ENCODE assay signal across 16 cellular contexts in the genomic region with DNA sequence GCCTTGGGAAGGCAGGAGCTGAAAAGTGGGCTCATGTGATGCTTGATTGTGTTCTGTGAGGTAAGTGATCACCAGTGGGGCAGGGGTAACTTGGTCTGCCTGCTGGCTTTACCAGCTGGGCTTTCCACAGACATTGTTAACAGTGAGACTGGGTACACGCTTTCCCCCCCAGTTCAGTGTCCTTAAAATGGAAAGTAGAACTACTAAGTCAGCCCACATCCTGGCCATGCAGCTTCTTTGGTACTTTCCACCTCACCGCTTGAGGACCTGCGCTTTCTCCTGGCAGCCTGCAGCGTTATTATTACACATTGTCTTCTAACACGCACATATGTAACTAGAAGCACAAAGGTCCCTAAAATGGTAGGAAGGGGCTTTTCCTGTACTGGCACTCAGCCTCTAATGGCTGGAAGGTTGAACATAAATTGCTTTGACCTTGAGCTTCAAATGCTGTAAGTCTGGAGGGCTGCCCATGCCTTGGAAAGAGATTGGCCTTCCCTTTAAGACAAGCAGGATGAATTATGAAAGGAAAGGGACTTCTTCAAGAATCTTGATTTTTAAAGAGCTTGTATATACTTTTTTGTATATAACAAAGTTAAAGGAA.
DNase-seq lines count a peak whose midpoint lies in the region; ATAC-seq, FAIRE-seq and TF ChIP-seq lines count a peak whose summit lies in the region.
"Had no signal": no experiment of that assay in that cellular context is flagged by ENCODE, and none has a peak within 500 bp of the region (broad histone marks: within the 10 kb centered on the region; RNA-seq: fewer than 3 reads in every experiment).

No MANE protein-coding gene starts in this region.

- TF ChIP-seq CTCF in suprapubic skin (IDR thresholded peaks at IDR 0.05): no peak

- WGBS in suprapubic skin: 67% methylated on average over 5 of the region's 5 CpGs

- H3K27ac ChIP-seq in caudate nucleus (ENCODE audit: low read depth, low read length) (no peak overlapping the region), suprapubic skin (no peak overlapping the region)
- H3K27ac ChIP-seq: C4-2B, esophagus muscularis mucosa had no signal

- H3K9me3 ChIP-seq in suprapubic skin: no peaks in the 10 kb centered on the region
- H3K9me3 ChIP-seq: esophagus muscularis mucosa had no signal

- no peak overlapping the region for H3K4me3 ChIP-seq in suprapubic skin
- H3K4me3 ChIP-seq: esophagus muscularis mucosa had no signal

- peak; percentile 87 for FAIRE-seq in GM18507 (lab: Jason Lieb, UNC)
- FAIRE-seq: RCC 7860 had no signal

- H3K36me3 ChIP-seq in suprapubic skin: no peaks in the 10 kb centered on the region
- H3K36me3 ChIP-seq: esophagus muscularis mucosa had no signal

- no peak for DNase-seq in GM18507 (ENCODE audit: extremely low spot score, insufficient read length, low read depth)
- DNase-seq in caudate nucleus (lab: John Stamatoyannopoulos, UW): no peak
- DNase-seq in suprapubic skin (ENCODE audit: low spot score in 2 of 2): no peak
- DNase-seq in CD1c-positive myeloid dendritic cell (ENCODE audit: extremely low spot score): no peak
- DNase-seq in DMS79 (lab: John Stamatoyannopoulos, UW): no peak
- DNase-seq: activated CD8-positive, alpha-beta T cell treated with anti-CD3 and anti-CD28 coated beads, Interleukin-2, amount 10 ng/mL, durations not matched to agents 7 days and 5 days; activated naive CD4-positive, alpha-beta T cell treated with anti-CD3 and anti-CD28 coated beads, Interleukin-2, amount 10 ng/mL, durations not matched to agents 7 days and 5 days; cerebellar nuclear complex; Karpas-422; stimulated activated CD4-positive, alpha-beta T cell treated with anti-CD3 and anti-CD28 coated beads, Interleukin-2, amount 100 ng/mL, for 48 hours had no signal

- no peak for TF ChIP-seq POLR2A in suprapubic skin (IDR thresholded peaks at IDR 0.05)

- no peak for TF ChIP-seq EP300 in suprapubic skin (IDR thresholded peaks at IDR 0.05)

- no peaks in the 10 kb centered on the region for H3K27me3 ChIP-seq in suprapubic skin
- H3K27me3 ChIP-seq: esophagus muscularis mucosa had no signal

- ATAC-seq in GM19452 (IDR thresholded peaks at IDR 0.05; ENCODE audit: unreplicated experiment) (peak; percentile 77), HG02798 (IDR thresholded peaks at IDR 0.05; ENCODE audit: poor library complexity, unreplicated experiment) (peak; percentile 93), HG03521 (IDR thresholded peaks at IDR 0.05; ENCODE audit: unreplicated experiment) (peak; percentile 63)
- ATAC-seq: activated CD8-positive, alpha-beta T cell treated with anti-CD3 and anti-CD28 coated beads, Interleukin-2, amount 10 ng/mL, durations not matched to agents 7 days and 5 days had no signal

- H3K4me1 ChIP-seq in suprapubic skin: no peaks in the 10 kb centered on the region
